13 cellular contexts compared by ENCODE assay signal in the genomic region with DNA sequence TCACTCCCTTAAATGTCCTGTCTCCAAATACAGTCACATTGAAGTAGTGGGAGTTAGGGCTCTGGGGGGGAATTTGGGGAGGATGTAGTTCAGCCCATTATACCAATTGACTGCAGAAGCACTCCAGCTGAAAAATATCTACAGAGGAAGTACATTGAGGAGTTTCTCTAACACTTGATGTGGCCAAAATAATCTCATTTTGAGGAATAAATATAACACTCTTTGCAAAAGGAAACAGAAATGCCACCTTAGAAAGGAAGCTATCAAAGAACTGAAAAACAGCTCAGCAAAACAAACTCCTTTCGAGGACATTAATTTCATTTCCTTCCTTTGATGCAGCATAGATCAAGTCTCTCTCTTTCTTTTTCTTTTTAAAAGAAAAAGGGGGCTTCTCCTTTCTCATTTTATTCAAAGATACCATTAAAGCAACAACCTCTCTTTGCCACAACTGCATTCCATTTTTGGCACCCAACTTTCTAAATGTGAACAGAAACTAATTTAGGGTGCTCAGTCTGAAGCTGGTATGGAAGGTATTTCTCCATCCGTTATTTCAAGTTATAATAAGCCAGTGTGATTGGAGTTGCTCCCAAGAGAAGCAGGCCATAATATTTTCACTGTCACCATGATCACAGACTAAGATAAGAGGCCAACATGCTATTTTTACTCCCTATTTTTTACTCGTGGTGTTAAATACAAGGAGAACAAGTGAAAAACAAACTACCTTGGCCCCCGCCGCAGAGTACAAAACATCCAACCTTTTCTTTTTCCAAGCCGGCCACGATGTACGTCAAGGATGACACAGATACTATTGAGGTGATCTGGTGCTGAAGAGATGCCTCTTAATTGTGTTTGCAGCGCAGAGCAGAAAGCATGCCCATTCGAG.
DNase-seq lines count a peak whose midpoint lies in the region; ATAC-seq lines count a peak whose summit lies in the region.
"Had no signal": no experiment of that assay in that cellular context is flagged by ENCODE, and none has a peak within 500 bp of the region (broad histone marks: within the 10 kb centered on the region; RNA-seq: fewer than 3 reads in every experiment).

No MANE protein-coding gene starts in this region.

- H3K27me3 Mint-ChIP-seq in stimulated activated naive CD8-positive, alpha-beta T cell treated with anti-CD3 and anti-CD28 coated beads, Interleukin-15, amount 100 ng/mL, for 72 hours: no peaks in the 10 kb centered on the region
- no peaks in the 10 kb centered on the region for H3K27me3 Mint-ChIP-seq in activated T-helper 17 cell treated with anti-CD3 and anti-CD28 coated beads, Interleukin-2, amount 50 U/mL, for 72 hours
- peaks cover 0 to 3% (median 3%) of the 10 kb centered on the region in 3 donors for H3K27me3 Mint-ChIP-seq in immature natural killer cell (ENCODE audit: low read depth in 3 of 3)

- H3K9me3 Mint-ChIP-seq in stimulated activated naive CD8-positive, alpha-beta T cell treated with anti-CD3 and anti-CD28 coated beads, Interleukin-15, amount 100 ng/mL, for 72 hours: peaks cover 0 to 7% of the 10 kb centered on the region in 2 donors
- no peaks in the 10 kb centered on the region for H3K9me3 Mint-ChIP-seq in activated T-helper 17 cell treated with anti-CD3 and anti-CD28 coated beads, Interleukin-2, amount 50 U/mL, for 72 hours
- H3K9me3 Mint-ChIP-seq in immature natural killer cell: no peaks in the 10 kb centered on the region

- H3K27ac Mint-ChIP-seq in stimulated activated naive CD8-positive, alpha-beta T cell treated with anti-CD3 and anti-CD28 coated beads, Interleukin-15, amount 100 ng/mL, for 72 hours: peak overlapping the region in 1 of 2 donors; percentile 71
- H3K27ac Mint-ChIP-seq in activated T-helper 17 cell treated with anti-CD3 and anti-CD28 coated beads, Interleukin-2, amount 50 U/mL, for 72 hours: peak overlapping the region; percentile 32
- peak overlapping the region in 5 of 6 donors; percentile 6 to 77 (median 51) for H3K27ac Mint-ChIP-seq in immature natural killer cell

- no peak for DNase-seq in stimulated activated naive CD8-positive, alpha-beta T cell treated with anti-CD3 and anti-CD28 coated beads, Interleukin-15, amount 100 ng/mL, for 72 hours
- DNase-seq in stimulated activated naive CD8-positive, alpha-beta T cell treated with anti-CD3 and anti-CD28 coated beads, Interleukin-15, Interleukin-2, amounts not matched to agents 100 U/mL and 50 U/mL, for 24 hours: no peak
- DNase-seq in immature natural killer cell: no peak
- DNase-seq in NCI-H510A treated with DMSO at 0.1 percent for 48 hours (lab: John Stamatoyannopoulos, UW): no peak
- DNase-seq in activated effector memory CD4-positive, alpha-beta T cell treated with Interleukin-2 at 50 U/mL for 16 hours: no peak
- DNase-seq: GOT3, MG63, NCI-H345, ovary, Peyer's patch had no signal

- H3K4me3 Mint-ChIP-seq in stimulated activated naive CD8-positive, alpha-beta T cell treated with anti-CD3 and anti-CD28 coated beads, Interleukin-15, amount 100 ng/mL, for 72 hours: peak overlapping the region; percentile 13 to 26
- peak overlapping the region; percentile 36 for H3K4me3 Mint-ChIP-seq in activated T-helper 17 cell treated with anti-CD3 and anti-CD28 coated beads, Interleukin-2, amount 50 U/mL, for 72 hours
- peak overlapping the region in 4 of 5 donors; percentile 17 to 39 (median 24) for H3K4me3 Mint-ChIP-seq in immature natural killer cell

- ATAC-seq in stimulated activated naive CD8-positive, alpha-beta T cell treated with anti-CD3 and anti-CD28 coated beads, Interleukin-15, amount 100 ng/mL, for 72 hours: peak; percentile 42
- no peak for ATAC-seq in stimulated activated naive CD8-positive, alpha-beta T cell treated with anti-CD3 and anti-CD28 coated beads, Interleukin-15, Interleukin-2, amounts not matched to agents 100 U/mL and 50 U/mL, for 24 hours
- no peak for ATAC-seq in activated T-helper 17 cell treated with anti-CD3 and anti-CD28 coated beads, Interleukin-2, amount 50 U/mL, for 72 hours (replicated peaks)
- ATAC-seq in HG02852 (IDR thresholded peaks at IDR 0.05; ENCODE audit: unreplicated experiment): no peak
- ATAC-seq in HG03280 (IDR thresholded peaks at IDR 0.05; ENCODE audit: unreplicated experiment): no peak

- no peaks in the 10 kb centered on the region for H3K36me3 Mint-ChIP-seq in activated T-helper 17 cell treated with anti-CD3 and anti-CD28 coated beads, Interleukin-2, amount 50 U/mL, for 72 hours (ENCODE audit: low read depth)
- no peaks in the 10 kb centered on the region for H3K36me3 Mint-ChIP-seq in immature natural killer cell

- H3K4me1 Mint-ChIP-seq in stimulated activated naive CD8-positive, alpha-beta T cell treated with anti-CD3 and anti-CD28 coated beads, Interleukin-15, amount 100 ng/mL, for 72 hours: peaks cover 51% of the 10 kb centered on the region
- peaks cover 39% of the 10 kb centered on the region for H3K4me1 Mint-ChIP-seq in activated T-helper 17 cell treated with anti-CD3 and anti-CD28 coated beads, Interleukin-2, amount 50 U/mL, for 72 hours
- H3K4me1 Mint-ChIP-seq in immature natural killer cell: peaks cover 34 to 38% of the 10 kb centered on the region in 2 donors
